Comparison of ENCODE assay signal across 9 cellular contexts in genomic region chr9:92342825-92343488, GRCh38. TPM values are rescaled to one million over a fixed set of nuclear protein-coding genes. Genes with fewer than 3 reads are reported as not detected.
A peak's percentile ranks its signal among the peaks of the same experiment; 100 is the strongest.
DNase-seq lines count a peak whose midpoint lies in the region; ATAC-seq and TF ChIP-seq lines count a peak whose summit lies in the region.
"Had no signal": no experiment of that assay in that cellular context is flagged by ENCODE, and none has a peak within 500 bp of the region (broad histone marks: within the 10 kb centered on the region; RNA-seq: fewer than 3 reads in every experiment).

No MANE protein-coding gene starts in this region.

- DNase-seq in HCEC 1CT (peak; percentile 15), fibroblast of villous mesenchyme (ENCODE audit: low read depth) (no peak), amygdala (lab: John Stamatoyannopoulos, UW) (no peak), NOMO-1 (lab: John Stamatoyannopoulos, UW; ENCODE audit: unreplicated experiment in 2 of 2) (no peak)
- no peak for DNase-seq in activated T-cell treated with anti-CD3 and anti-CD28 coated beads, Interleukin-2, amount 50 U/mL, for 24 hours
- DNase-seq: activated CD4-positive, alpha-beta T cell treated with anti-CD3 and anti-CD28 coated beads, Interleukin-2, amount 10 ng/mL, durations not matched to agents 7 days and 5 days; spleen had no signal

- H3K4me3 ChIP-seq in fibroblast of villous mesenchyme (ENCODE audit: low read depth, low read length): no peak overlapping the region
- H3K4me3 ChIP-seq in stomach smooth muscle (ENCODE audit: low read length in 2 of 2): no peak overlapping the region
- H3K4me3 ChIP-seq: spleen had no signal

- H3K36me3 ChIP-seq in stomach smooth muscle (ENCODE audit: control insufficient read depth in 2 of 2, insufficient read depth in 2 of 2, low read length in 2 of 2): peaks cover 0 to 3% of the 10 kb centered on the region in 2 donors

- no peaks in the 10 kb centered on the region for H3K4me1 Mint-ChIP-seq in activated T-cell treated with anti-CD3 and anti-CD28 coated beads, Interleukin-2, amount 50 U/mL, for 24 hours (ENCODE audit: low read depth)
- H3K4me1 Mint-ChIP-seq: activated CD4-positive, alpha-beta T cell treated with anti-CD3 and anti-CD28 coated beads, Interleukin-2, amount 10 ng/mL, durations not matched to agents 7 days and 5 days had no signal

- H3K9me3 ChIP-seq in stomach smooth muscle (ENCODE audit: control insufficient read depth in 2 of 2, low read length in 2 of 2): no peaks in the 10 kb centered on the region

- H3K36me3 Mint-ChIP-seq in activated T-cell treated with anti-CD3 and anti-CD28 coated beads, Interleukin-2, amount 50 U/mL, for 24 hours (ENCODE audit: low read depth): peaks cover 71% of the 10 kb centered on the region

- no peaks in the 10 kb centered on the region for H3K27me3 Mint-ChIP-seq in activated T-cell treated with anti-CD3 and anti-CD28 coated beads, Interleukin-2, amount 50 U/mL, for 24 hours
- H3K27me3 Mint-ChIP-seq: activated CD4-positive, alpha-beta T cell treated with anti-CD3 and anti-CD28 coated beads, Interleukin-2, amount 10 ng/mL, durations not matched to agents 7 days and 5 days had no signal

- no peaks in the 10 kb centered on the region for H3K27me3 ChIP-seq in stomach smooth muscle (ENCODE audit: control insufficient read depth in 1 of 2, insufficient read depth in 2 of 2, low read length in 2 of 2)
- H3K27me3 ChIP-seq: spleen had no signal

- peaks cover 3% of the 10 kb centered on the region for H3K4me1 ChIP-seq in stomach smooth muscle (ENCODE audit: control insufficient read depth, insufficient read depth, low read length)
- H3K4me1 ChIP-seq: spleen had no signal

- TF ChIP-seq CTCF in fibroblast of villous mesenchyme (IDR thresholded peaks at IDR 0.05; ENCODE audit: insufficient read depth, low read depth, low read length): peak; percentile 4

- H3K9me3 Mint-ChIP-seq in activated T-cell treated with anti-CD3 and anti-CD28 coated beads, Interleukin-2, amount 50 U/mL, for 24 hours: peaks cover 7% of the 10 kb centered on the region

- peak; percentile 47; the same call in 2 of the 3 replicates for ATAC-seq in SK-N-SH treated with all-trans-retinoic acid at 6 μM for 48 hours

- no peak overlapping the region for H3K27ac Mint-ChIP-seq in activated T-cell treated with anti-CD3 and anti-CD28 coated beads, Interleukin-2, amount 50 U/mL, for 24 hours
- H3K27ac Mint-ChIP-seq: activated CD4-positive, alpha-beta T cell treated with anti-CD3 and anti-CD28 coated beads, Interleukin-2, amount 10 ng/mL, durations not matched to agents 7 days and 5 days had no signal

- H3K4me3 Mint-ChIP-seq in activated T-cell treated with anti-CD3 and anti-CD28 coated beads, Interleukin-2, amount 50 U/mL, for 24 hours: no peak overlapping the region
- H3K4me3 Mint-ChIP-seq: activated CD4-positive, alpha-beta T cell treated with anti-CD3 and anti-CD28 coated beads, Interleukin-2, amount 10 ng/mL, durations not matched to agents 7 days and 5 days had no signal

- no peak overlapping the region for H3K9ac ChIP-seq in stomach smooth muscle (ENCODE audit: low read length in 2 of 2)

- peak overlapping the region; percentile 1 for H3K27ac ChIP-seq in stomach smooth muscle (ENCODE audit: low read length)
- H3K27ac ChIP-seq: spleen had no signal

TF ChIP-seq in SK-N-SH treated with all-trans-retinoic acid at 6 μM for 48 hours, 23 proteins besides CTCF, POLR2A, EP300 and RAD21:
- TF ChIP-seq TOX (CRISPR knock-in tag; IDR thresholded peaks at IDR 0.05; ENCODE audit: borderline replicate concordance): no peak
- TF ChIP-seq ZFP30 (CRISPR knock-in tag; IDR thresholded peaks at IDR 0.05): no peak
- TF ChIP-seq, protein P1, sequence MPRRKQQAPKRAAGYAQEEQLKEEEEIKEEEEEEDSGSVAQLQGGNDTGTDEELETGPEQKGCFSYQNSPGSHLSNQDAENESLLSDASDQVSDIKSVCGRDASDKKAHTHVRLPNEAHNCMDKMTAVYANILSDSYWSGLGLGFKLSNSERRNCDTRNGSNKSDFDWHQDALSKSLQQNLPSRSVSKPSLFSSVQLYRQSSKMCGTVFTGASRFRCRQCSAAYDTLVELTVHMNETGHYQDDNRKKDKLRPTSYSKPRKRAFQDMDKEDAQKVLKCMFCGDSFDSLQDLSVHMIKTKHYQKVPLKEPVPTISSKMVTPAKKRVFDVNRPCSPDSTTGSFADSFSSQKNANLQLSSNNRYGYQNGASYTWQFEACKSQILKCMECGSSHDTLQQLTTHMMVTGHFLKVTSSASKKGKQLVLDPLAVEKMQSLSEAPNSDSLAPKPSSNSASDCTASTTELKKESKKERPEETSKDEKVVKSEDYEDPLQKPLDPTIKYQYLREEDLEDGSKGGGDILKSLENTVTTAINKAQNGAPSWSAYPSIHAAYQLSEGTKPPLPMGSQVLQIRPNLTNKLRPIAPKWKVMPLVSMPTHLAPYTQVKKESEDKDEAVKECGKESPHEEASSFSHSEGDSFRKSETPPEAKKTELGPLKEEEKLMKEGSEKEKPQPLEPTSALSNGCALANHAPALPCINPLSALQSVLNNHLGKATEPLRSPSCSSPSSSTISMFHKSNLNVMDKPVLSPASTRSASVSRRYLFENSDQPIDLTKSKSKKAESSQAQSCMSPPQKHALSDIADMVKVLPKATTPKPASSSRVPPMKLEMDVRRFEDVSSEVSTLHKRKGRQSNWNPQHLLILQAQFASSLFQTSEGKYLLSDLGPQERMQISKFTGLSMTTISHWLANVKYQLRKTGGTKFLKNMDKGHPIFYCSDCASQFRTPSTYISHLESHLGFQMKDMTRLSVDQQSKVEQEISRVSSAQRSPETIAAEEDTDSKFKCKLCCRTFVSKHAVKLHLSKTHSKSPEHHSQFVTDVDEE (CRISPR knock-in tag; IDR thresholded peaks at IDR 0.05): no peak
- TF ChIP-seq ESRRG (CRISPR knock-in tag; IDR thresholded peaks at IDR 0.05): no peak
- TF ChIP-seq ZFP3 (CRISPR knock-in tag; IDR thresholded peaks at IDR 0.05): no peak
- TF ChIP-seq ISL1 (CRISPR knock-in tag; IDR thresholded peaks at IDR 0.05): no peak
- TF ChIP-seq BACH2 (CRISPR knock-in tag; IDR thresholded peaks at IDR 0.05; ENCODE audit: borderline replicate concordance): no peak
- no peak for TF ChIP-seq ZNF70 (CRISPR knock-in tag; IDR thresholded peaks at IDR 0.05)
- TF ChIP-seq ZNF565 (CRISPR knock-in tag; conservative IDR thresholded peaks at IDR 0.05; ENCODE audit: low read depth): no peak
- TF ChIP-seq RARB (CRISPR knock-in tag; IDR thresholded peaks at IDR 0.05): no peak

RNA-seq across cellular contexts. Expression of gene CENPP, which starts 17.2 kb away (rescaled TPM):
- total RNA-seq in fibroblast of villous mesenchyme: 2.2 and 2.6 TPM in 2 replicates

RNA-seq across cellular contexts. Expression of gene NOL8, which starts 17.8 kb away (rescaled TPM):
- total RNA-seq in fibroblast of villous mesenchyme: 24.2 and 25.4 TPM in 2 replicates

RNA-seq across cellular contexts. Expression of gene IARS1, which starts 49.5 kb away (rescaled TPM):
- total RNA-seq in fibroblast of villous mesenchyme: 377 and 457 TPM in 2 replicates
